24 cellular contexts compared by ENCODE assay signal in the genomic region with DNA sequence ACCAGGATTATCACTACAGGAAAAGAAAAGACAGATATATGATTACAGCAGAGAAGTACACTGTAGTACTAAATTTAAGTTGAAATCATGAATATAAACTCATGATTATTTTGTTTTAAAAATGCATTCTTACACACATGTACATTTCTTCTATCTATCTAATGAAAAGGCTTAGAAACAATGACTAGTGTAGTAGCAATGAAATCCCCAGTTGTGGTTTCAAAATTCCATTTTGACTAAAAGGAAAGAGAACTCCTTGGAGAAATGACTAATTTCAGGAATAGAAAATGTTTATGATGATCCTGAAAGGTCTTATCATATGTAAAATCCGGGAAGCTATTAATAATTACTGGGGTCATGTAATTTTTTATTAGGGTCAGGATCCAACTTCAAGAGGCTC.
DNase-seq lines count a peak whose midpoint lies in the region; ATAC-seq, FAIRE-seq and TF ChIP-seq lines count a peak whose summit lies in the region.
"Had no signal": no experiment of that assay in that cellular context is flagged by ENCODE, and none has a peak within 500 bp of the region (broad histone marks: within the 10 kb centered on the region; RNA-seq: fewer than 3 reads in every experiment).

No MANE protein-coding gene starts in this region.

- no peak overlapping the region for H3K4me2 ChIP-seq in GM23248 (ENCODE audit: unreplicated experiment)
- no peak overlapping the region for H3K4me2 ChIP-seq in astrocyte (ENCODE audit: low read length)
- H3K4me2 ChIP-seq: A549 had no signal

- no peaks in the 10 kb centered on the region for H3K27me3 Mint-ChIP-seq in astrocyte (ENCODE audit: low read depth, unreplicated experiment)
- peaks cover 32 to 33% of the 10 kb centered on the region in 2 donors for H3K27me3 Mint-ChIP-seq in effector memory CD8-positive, alpha-beta T cell

- H3K4me1 ChIP-seq in GM23248 (ENCODE audit: insufficient read depth) (peaks cover 22% of the 10 kb centered on the region), astrocyte (ENCODE audit: insufficient read depth, low read length) (no peaks in the 10 kb centered on the region), body of pancreas (no peaks in the 10 kb centered on the region)
- H3K4me1 ChIP-seq: A549 had no signal

- peaks cover 14% of the 10 kb centered on the region for H3K9me3 Mint-ChIP-seq in astrocyte (ENCODE audit: unreplicated experiment)
- peaks cover 5 to 7% of the 10 kb centered on the region in 2 donors for H3K9me3 Mint-ChIP-seq in effector memory CD8-positive, alpha-beta T cell

- peak; percentile 44 for DNase-seq in GM23248
- DNase-seq in astrocyte (ENCODE audit: low read depth) = no peak
- peak; percentile 14 for DNase-seq in fibroblast of villous mesenchyme (ENCODE audit: low read depth)
- no peak for DNase-seq in body of pancreas
- DNase-seq in HPDE6-E6E7 (ENCODE audit: extremely low spot score) = no peak
- no peak for DNase-seq in effector memory CD8-positive, alpha-beta T cell
- DNase-seq in HT-29 (ENCODE audit: low spot score) = no peak
- DNase-seq: C1 segment of cervical spinal cord; CD4-positive, alpha-beta memory T cell; COR-L47; DMS53; NCI-H1092; NCI-H1417 treated with DMSO at 0.1 percent for 48 hours; NCI-H1694 treated with DMSO at 0.1 percent for 48 hours; NCI-H2081; NCI-H2227 treated with DMSO at 0.1 percent for 48 hours; NCI-H526 treated with DMSO at 0.1 percent for 48 hours; Right ventricle myocardium superior; RPMI8226; T-cell had no signal

- TF ChIP-seq CTCF in astrocyte (IDR thresholded peaks at IDR 0.05; ENCODE audit: insufficient read depth, low read depth, low read length) (no peak), fibroblast of villous mesenchyme (IDR thresholded peaks at IDR 0.05; ENCODE audit: insufficient read depth, low read depth, low read length) (no peak), body of pancreas (IDR thresholded peaks at IDR 0.05) (no peak)

- no peaks in the 10 kb centered on the region for H4K20me1 ChIP-seq in GM23248 (ENCODE audit: insufficient read depth)
- H4K20me1 ChIP-seq in astrocyte (ENCODE audit: insufficient read depth, low read length) = no peaks in the 10 kb centered on the region

- peaks cover 7% of the 10 kb centered on the region; the same call in 1 of the 2 replicates for H3F3A ChIP-seq in GM23248 (ENCODE audit: insufficient read depth)

- intact Hi-C loops in body of pancreas (cut with DNase I) = no loop called here

- peak; percentile 17 for FAIRE-seq in astrocyte (lab: Jason Lieb, UNC)
- FAIRE-seq: A549, GM18507 had no signal

- H3K36me3 Mint-ChIP-seq in astrocyte (ENCODE audit: low read depth, unreplicated experiment) = peaks cover 4% of the 10 kb centered on the region
- peaks cover 3% of the 10 kb centered on the region for H3K36me3 Mint-ChIP-seq in effector memory CD8-positive, alpha-beta T cell (ENCODE audit: insufficient read depth)

- H3K36me3 ChIP-seq in GM23248 (ENCODE audit: low read depth) (no peaks in the 10 kb centered on the region), astrocyte (ENCODE audit: insufficient read depth, low read length) (no peaks in the 10 kb centered on the region), body of pancreas (replicated peaks in 1 of 2; ENCODE audit: insufficient read depth in 1 of 2, low read depth in 2 of 2) (no peaks in the 10 kb centered on the region)
- H3K36me3 ChIP-seq: SJSA1 had no signal

- H3K9ac ChIP-seq in GM23248 (no peak overlapping the region), astrocyte (ENCODE audit: low read length) (no peak overlapping the region)

- no peak overlapping the region for H3K4me3 Mint-ChIP-seq in astrocyte (ENCODE audit: unreplicated experiment)
- H3K4me3 Mint-ChIP-seq in effector memory CD8-positive, alpha-beta T cell = no peak overlapping the region
- H3K4me3 Mint-ChIP-seq: CD4-positive, alpha-beta memory T cell; T-cell had no signal

- H2AFZ ChIP-seq in GM23248 = no peak overlapping the region
- no peak overlapping the region for H2AFZ ChIP-seq in astrocyte (ENCODE audit: low read depth, low read length)

- no peaks in the 10 kb centered on the region for H3K9me3 ChIP-seq in GM23248 (ENCODE audit: low read depth)
- peaks cover 10% of the 10 kb centered on the region for H3K9me3 ChIP-seq in astrocyte (ENCODE audit: insufficient read depth, low read depth, low read length)
- H3K9me3 ChIP-seq in body of pancreas = peaks cover 0 to 13% (median 0%) of the 10 kb centered on the region in 3 donors

- H3K4me3 ChIP-seq in GM23248 (no peak overlapping the region), astrocyte (ENCODE audit: insufficient read depth, low read depth, low read length) (no peak overlapping the region), fibroblast of villous mesenchyme (ENCODE audit: low read depth, low read length) (no peak overlapping the region), body of pancreas (no peak overlapping the region)
- H3K4me3 ChIP-seq: A549, SJSA1 had no signal

- in situ Hi-C loops in GM23248 (cut with MboI) = no loop called here

- no peak overlapping the region for H3K27ac Mint-ChIP-seq in astrocyte (ENCODE audit: unreplicated experiment)
- no peak overlapping the region for H3K27ac Mint-ChIP-seq in effector memory CD8-positive, alpha-beta T cell
- H3K27ac Mint-ChIP-seq: CD4-positive, alpha-beta memory T cell; T-cell had no signal

- H3K79me2 ChIP-seq in GM23248 (ENCODE audit: insufficient read depth) = no peaks in the 10 kb centered on the region
- H3K79me2 ChIP-seq in astrocyte (ENCODE audit: insufficient read depth, low read length) = no peaks in the 10 kb centered on the region

- H3K27ac ChIP-seq in GM23248 = no peak overlapping the region
- H3K27ac ChIP-seq in astrocyte (ENCODE audit: low read depth, low read length) = no peak overlapping the region
- no peak overlapping the region for H3K27ac ChIP-seq in body of pancreas
- H3K27ac ChIP-seq: A549, SJSA1 had no signal

- ATAC-seq in body of pancreas = no peak
- ATAC-seq in effector memory CD8-positive, alpha-beta T cell (replicated peaks) = no peak
- ATAC-seq: A549, HCT116, T-cell had no signal

- 69 to 81% methylated on average over 1 of the region's 1 CpG for WGBS in GM23248 (ENCODE audit: low coverage in 1 of 2, low lambda C conversion rate in 2 of 2, missing lambda C conversion rate in 2 of 2), 2 experiments
- WGBS in body of pancreas, 2 donors = 62 to 83% methylated on average over 1 of the region's 1 CpG

- no peaks in the 10 kb centered on the region for H3K9me2 ChIP-seq in GM23248 (ENCODE audit: insufficient read depth)

- H3K27me3 ChIP-seq in GM23248 (replicated peaks; ENCODE audit: insufficient read depth) = no peaks in the 10 kb centered on the region
- no peaks in the 10 kb centered on the region for H3K27me3 ChIP-seq in astrocyte (ENCODE audit: insufficient read depth, low read length)
- H3K27me3 ChIP-seq in body of pancreas = no peaks in the 10 kb centered on the region
- H3K27me3 ChIP-seq: SJSA1 had no signal

- no peak for TF ChIP-seq POLR2A in body of pancreas (IDR thresholded peaks at IDR 0.05)

- H3K4me1 Mint-ChIP-seq in astrocyte (ENCODE audit: low read depth, unreplicated experiment) = peaks cover 16% of the 10 kb centered on the region
- H3K4me1 Mint-ChIP-seq in effector memory CD8-positive, alpha-beta T cell (ENCODE audit: low read depth in 2 of 2) = no peaks in the 10 kb centered on the region
- H3K4me1 Mint-ChIP-seq: CD4-positive, alpha-beta memory T cell; T-cell had no signal

Comparison
In these comparisons a context has a peak if more than half of its experiments do, and no peak if none do; other contexts are left out.
1. DNase-seq: peak in GM23248 (single experiment) and fibroblast of villous mesenchyme (single experiment); none in astrocyte (single experiment), body of pancreas (0 of 4), HPDE6-E6E7 (single experiment), effector memory CD8-positive, alpha-beta T cell (0 of 3) and HT-29 (single experiment).